In the genomic region with DNA sequence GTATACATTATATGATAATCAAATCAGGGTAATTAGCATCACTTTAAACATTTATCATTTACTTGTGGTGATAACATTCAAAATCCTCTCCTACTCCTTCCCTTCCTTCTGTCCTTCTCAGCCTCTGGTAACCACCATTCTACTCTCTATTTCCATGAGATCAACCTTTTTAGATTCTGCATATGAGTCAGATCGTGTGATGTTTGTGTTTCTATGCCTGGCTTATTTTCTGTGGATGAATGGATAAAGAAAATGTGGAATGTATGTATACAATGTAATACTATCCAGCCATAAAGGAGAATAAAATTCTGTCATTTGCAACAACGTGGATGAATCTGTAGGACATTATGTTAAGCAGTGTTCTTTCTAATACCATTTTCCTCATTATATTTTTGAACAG, we compare ENCODE assay signal across 18 cellular contexts.
DNase-seq lines count a peak whose midpoint lies in the region; ATAC-seq and TF ChIP-seq lines count a peak whose summit lies in the region.
"Had no signal": no experiment of that assay in that cellular context is flagged by ENCODE, and none has a peak within 500 bp of the region (broad histone marks: within the 10 kb centered on the region; RNA-seq: fewer than 3 reads in every experiment).

No MANE protein-coding gene starts in this region.

- DNase-seq in NCI-H2171 treated with DMSO at 0.1 percent for 48 hours (lab: John Stamatoyannopoulos, UW) (peak; percentile 43), NCI-H2171 (lab: John Stamatoyannopoulos, UW) (no peak), astrocyte of the hippocampus (ENCODE audit: low read depth, low spot score) (peak; percentile 8), iris pigment epithelial cell (ENCODE audit: low read depth) (peak; percentile 4), Calu3 (no peak), middle frontal gyrus (ENCODE audit: extremely low spot score, low spot score) (no peak), NCI-H2081 (lab: John Stamatoyannopoulos, UW) (no peak)
- DNase-seq: 8988T, DMS 273 treated with DMSO at 0.1 percent for 48 hours, GF-D8, HFFc6, NCI-H1417, NCI-H187, NCI-H510A, PC-3 had no signal

- intact Hi-C loops in Calu3 (cut with micrococcal nuclease; ENCODE audit: unreplicated experiment): loop anchor here (1.0 kb wide), 1 partner anchor 14 kb away; no protein-coding TSS in a partner anchor

- BruUV-seq in Calu3 (replicated peaks; lab: Mats Ljungman, UMichigan): no TSS peak

- peaks cover 3% of the 10 kb centered on the region for H3K9me3 Mint-ChIP-seq in Calu3 (ENCODE audit: low read depth, unreplicated experiment)

- no peak overlapping the region for H3K27ac Mint-ChIP-seq in Calu3 (ENCODE audit: unreplicated experiment)
- H3K27ac Mint-ChIP-seq: CD14-positive monocyte, HFFc6 had no signal

- CTCF ChIA-PET in Calu3 (lab: Charles Lee): no interaction called here

- peaks cover 24% of the 10 kb centered on the region for H3K4me1 Mint-ChIP-seq in Calu3 (ENCODE audit: low read depth, unreplicated experiment)
- H3K4me1 Mint-ChIP-seq: CD14-positive monocyte had no signal

- no peaks in the 10 kb centered on the region for H3K27me3 Mint-ChIP-seq in Calu3 (ENCODE audit: unreplicated experiment)

- no peak overlapping the region for H3K4me3 Mint-ChIP-seq in Calu3 (ENCODE audit: low read depth, unreplicated experiment)
- H3K4me3 Mint-ChIP-seq: CD14-positive monocyte, HFFc6 had no signal

- H3K36me3 Mint-ChIP-seq in Calu3 (ENCODE audit: insufficient read depth, unreplicated experiment): no peaks in the 10 kb centered on the region
- H3K36me3 Mint-ChIP-seq: CD14-positive monocyte had no signal

- TF ChIP-seq CTCF in Calu3 (IDR thresholded peaks at IDR 0.05; ENCODE audit: unreplicated experiment): no peak

- no peak for ATAC-seq in GM18867 (IDR thresholded peaks at IDR 0.05; ENCODE audit: unreplicated experiment)
- ATAC-seq: HepG2, PC-3 had no signal

Comparison
In these comparisons a context has a peak if more than half of its experiments do, and no peak if none do; other contexts are left out.
1. DNase-seq: peak in NCI-H2171 treated with DMSO at 0.1 percent for 48 hours (single experiment), astrocyte of the hippocampus (single experiment) and iris pigment epithelial cell (single experiment); none in NCI-H2171 (single experiment), Calu3 (single experiment), middle frontal gyrus (single experiment) and NCI-H2081 (0 of 2).